In genomic region chr12:69415471-69416275, GRCh38 we compare ENCODE assay signal across 8 cellular contexts. TPM values are rescaled to one million over a fixed set of nuclear protein-coding genes. Genes with fewer than 3 reads are reported as not detected.
DNase-seq lines count a peak whose midpoint lies in the region; ATAC-seq, FAIRE-seq and TF ChIP-seq lines count a peak whose summit lies in the region.

No MANE protein-coding gene starts in this region.

- H3K4me2 ChIP-seq in mammary epithelial cell (ENCODE audit: insufficient read depth, low read depth, low read length): no peak overlapping the region

- TF ChIP-seq POLR2A in GM12891 (IDR thresholded peaks at IDR 0.05; ENCODE audit: low read depth, low read length): no peak

- DNase-seq in AG09319 (ENCODE audit: extremely low read depth, low read depth) (peak; percentile 86), NCI-H446 (lab: John Stamatoyannopoulos, UW) (peak; percentile 29 to 73), mammary epithelial cell (peak; percentile 57), stromal cell of bone marrow (ENCODE audit: low read depth) (peak; percentile 85), GM12891 (ENCODE audit: insufficient read length, low spot score) (no peak)

- CTCF ChIA-PET in mammary epithelial cell (lab: Charles Lee; ENCODE audit: low non-redundant PET): no interaction called here

- no peaks in the 10 kb centered on the region for H3K9me3 ChIP-seq in mammary epithelial cell (replicated peaks; ENCODE audit: insufficient read depth, low read length)

- dilution Hi-C loops in mammary epithelial cell (cut with HindIII; ENCODE audit: low sequenced_read_pairs): no loop called here

- in situ Hi-C loops in mammary epithelial cell (cut with MboI; ENCODE audit: low sequenced_read_pairs in 2 of 2): no loop called here

- FAIRE-seq in islet of Langerhans (lab: Jason Lieb, UNC) (peak; percentile 85), GM12891 (lab: Jason Lieb, UNC) (no peak)

- no peak overlapping the region for H3K9ac ChIP-seq in mammary epithelial cell (ENCODE audit: insufficient read depth, low read length)

- intact Hi-C loops in mammary epithelial cell (cut with micrococcal nuclease): loop anchor here (1.0 to 2.0 kb wide), 2 partner anchors 59 to 156 kb away; no protein-coding TSS in a partner anchor

- H3K79me2 ChIP-seq in mammary epithelial cell (ENCODE audit: insufficient read depth, low read length): no peaks in the 10 kb centered on the region

- 22% methylated on average over 8 of the region's 8 CpGs for WGBS in mammary epithelial cell (ENCODE audit: low coverage, missing lambda C conversion rate)

- no peaks in the 10 kb centered on the region for H4K20me1 ChIP-seq in mammary epithelial cell (ENCODE audit: insufficient read depth, low read length)

- no peaks in the 10 kb centered on the region for H3K27me3 ChIP-seq in mammary epithelial cell (ENCODE audit: insufficient read depth, low read length)

- BruUV-seq in mammary epithelial cell (replicated peaks; lab: Mats Ljungman, UMichigan): no TSS peak

- H3K4me1 ChIP-seq in mammary epithelial cell (ENCODE audit: insufficient read depth, low read length): peaks cover 7% of the 10 kb centered on the region

- H3K27ac ChIP-seq in mammary epithelial cell (ENCODE audit: insufficient read depth, low read depth, low read length): no peak overlapping the region

- H3K4me3 ChIP-seq in mammary epithelial cell (replicated peaks in 1 of 3; ENCODE audit: insufficient read depth in 1 of 3, low read depth in 2 of 3, low read length in 3 of 3): no peak overlapping the region

- TF ChIP-seq CTCF in AG09319 (IDR thresholded peaks at IDR 0.05; ENCODE audit: low read depth, low read length): peak; percentile 90
- peak; percentile 58 for TF ChIP-seq CTCF in GM12873 (IDR thresholded peaks at IDR 0.05; ENCODE audit: insufficient read depth, low read depth, low read length, missing control alignments)
- peak; percentile 89 to 92 for TF ChIP-seq CTCF in mammary epithelial cell (conservative IDR thresholded peaks at IDR 0.05 in 1 of 2, IDR thresholded peaks at IDR 0.05 in 1 of 2; ENCODE audit: extremely low read depth in 1 of 2, insufficient read depth in 1 of 2, low read depth in 1 of 2, low read length in 2 of 2)

- H3K36me3 ChIP-seq in mammary epithelial cell (ENCODE audit: insufficient read depth, low read length): no peaks in the 10 kb centered on the region

- no peak for ATAC-seq in GM19397 (IDR thresholded peaks at IDR 0.05; ENCODE audit: unreplicated experiment)

- peak overlapping the region; percentile 88 for H2AFZ ChIP-seq in mammary epithelial cell (ENCODE audit: low read depth, low read length)

TF ChIP-seq in GM12891, 5 proteins besides CTCF, POLR2A, EP300 and RAD21:
- no peak for TF ChIP-seq PAX5 (IDR thresholded peaks at IDR 0.05; ENCODE audit: insufficient read depth, low read length, severe bottlenecking)
- TF ChIP-seq TAF1 (IDR thresholded peaks at IDR 0.05; ENCODE audit: low read depth, low read length): no peak
- TF ChIP-seq SPI1 (IDR thresholded peaks at IDR 0.05; ENCODE audit: low read depth, low read length): no peak
- no peak for TF ChIP-seq POU2F2 (IDR thresholded peaks at IDR 0.05; ENCODE audit: low read depth, low read length)
- TF ChIP-seq POLR2AphosphoS5 (IDR thresholded peaks at IDR 0.05; ENCODE audit: low read depth, low read length): no peak

RNA-seq across cellular contexts. Expression of gene FRS2, which starts 54.5 kb away (rescaled TPM):
- total RNA-seq in mammary epithelial cell: 10 to 100 TPM; 30.0 to 72.7 TPM
- 18.6 TPM for polyA plus RNA-seq in mammary epithelial cell
- polyA minus RNA-seq in mammary epithelial cell: 46.5 TPM
- polyA plus RNA-seq in GM12891 (2012; ENCODE audit: low read depth, missing spikeins): 5.0 TPM

RNA-seq across cellular contexts. Expression of gene YEATS4, which starts 56.1 kb away (rescaled TPM):
- 10 to 100 TPM; 18.2 to 19.7 TPM for total RNA-seq in mammary epithelial cell
- 16.9 TPM for polyA plus RNA-seq in mammary epithelial cell
- 6.9 TPM for polyA minus RNA-seq in mammary epithelial cell
- 24.5 TPM for polyA plus RNA-seq in GM12891 (2012; ENCODE audit: low read depth, missing spikeins)
